ENCODE assay signal across 8 cellular contexts in genomic region chr11:119144825-119145476, GRCh38. TPM values are rescaled to one million over a fixed set of nuclear protein-coding genes. Genes with fewer than 3 reads are reported as not detected.
DNase-seq lines count a peak whose midpoint lies in the region; ATAC-seq, FAIRE-seq and TF ChIP-seq lines count a peak whose summit lies in the region.

No MANE protein-coding gene starts in this region.

- peaks cover 5% of the 10 kb centered on the region; the same call in 1 of the 2 replicates for H3K4me1 ChIP-seq in Caco-2

- FAIRE-seq in frontal cortex (lab: Jason Lieb, UNC): no peak

- POLR2A ChIA-PET in Caco-2 (lab: Charles Lee) (interaction anchor here (0.5 to 1.1 kb wide), 3 partner anchors 32 to 43 kb away, joined by 3 to 5 read pairs (median 4); partner anchors contain the start of gene NHERF4), activated B cell treated with CpG ODN at 0.5 μM for 24 hours (lab: Charles Lee) (interaction anchor here (0.6 to 0.9 kb wide), 2 partner anchors 38 to 60 kb away, joined by 3 read pairs; partner anchors contain the start of gene HMBS)

- H3K36me3 Mint-ChIP-seq in Caco-2 (ENCODE audit: insufficient read depth, unreplicated experiment) (no peaks in the 10 kb centered on the region), activated B cell treated with CpG ODN at 0.5 μM for 24 hours (ENCODE audit: low read depth) (no peaks in the 10 kb centered on the region), osteocyte (ENCODE audit: unreplicated experiment) (no peaks in the 10 kb centered on the region)

- H3K4me3 Mint-ChIP-seq in Caco-2 (ENCODE audit: unreplicated experiment) (no peak overlapping the region), activated B cell treated with CpG ODN at 0.5 μM for 24 hours (no peak overlapping the region), osteocyte (ENCODE audit: unreplicated experiment) (no peak overlapping the region)

- H3K27ac Mint-ChIP-seq in Caco-2 (ENCODE audit: unreplicated experiment) (no peak overlapping the region), activated B cell treated with CpG ODN at 0.5 μM for 24 hours (no peak overlapping the region), osteocyte (ENCODE audit: unreplicated experiment) (no peak overlapping the region)

- CTCF ChIA-PET in Caco-2 (lab: Charles Lee) (interaction anchor here (0.6 to 3.1 kb wide), 20 partner anchors 9 to 681 kb away, joined by 3 to 22 read pairs (median 4); partner anchors contain the start of genes CBL, DDX6, HINFP and NHERF4), activated B cell treated with CpG ODN at 0.5 μM for 24 hours (lab: Charles Lee) (interaction anchor here (0.7 to 1.5 kb wide), 3 partner anchors 52 to 194 kb away, joined by 3 to 4 read pairs (median 4); no protein-coding TSS in a partner anchor)

- no peaks in the 10 kb centered on the region; the same call in 1 of the 2 replicates for H3K27me3 ChIP-seq in Caco-2 (replicated peaks; ENCODE audit: control insufficient read depth, insufficient read depth, low read length)

- BruUV-seq in Caco-2 (replicated peaks; lab: Mats Ljungman, UMichigan): no TSS peak

- H3K4me1 Mint-ChIP-seq in Caco-2 (ENCODE audit: low read depth, unreplicated experiment) (no peaks in the 10 kb centered on the region), activated B cell treated with CpG ODN at 0.5 μM for 24 hours (peaks cover 12% of the 10 kb centered on the region), osteocyte (ENCODE audit: unreplicated experiment) (peaks cover 12% of the 10 kb centered on the region)

- peak; percentile 92 to 95 for TF ChIP-seq CTCF in Caco-2 (IDR thresholded peaks at IDR 0.05; ENCODE audit: insufficient read depth in 1 of 2, low read depth in 1 of 2, low read length in 1 of 2, severe bottlenecking in 1 of 2, unreplicated experiment in 1 of 2)
- TF ChIP-seq CTCF in activated B cell treated with CpG ODN at 0.5 μM for 24 hours (IDR thresholded peaks at IDR 0.05): no peak
- TF ChIP-seq CTCF in osteocyte (IDR thresholded peaks at IDR 0.05): peak; percentile 72

- H3K9me3 Mint-ChIP-seq in Caco-2 (ENCODE audit: unreplicated experiment) (no peaks in the 10 kb centered on the region), activated B cell treated with CpG ODN at 0.5 μM for 24 hours (no peaks in the 10 kb centered on the region), osteocyte (ENCODE audit: unreplicated experiment) (no peaks in the 10 kb centered on the region)

- no peak overlapping the region for H3K4me3 ChIP-seq in Caco-2 (ENCODE audit: low read depth, low read length)

- intact Hi-C loops in Caco-2 (cut with micrococcal nuclease; ENCODE audit: unreplicated experiment): loop anchor here (1.0 to 5.0 kb wide), 4 partner anchors 52 to 230 kb away; no protein-coding TSS in a partner anchor
- intact Hi-C loops in activated B cell treated with CpG ODN at 0.5 μM for 24 hours (cut with micrococcal nuclease): loop anchor here (1.0 to 5.0 kb wide), 3 partner anchors 52 to 178 kb away; no protein-coding TSS in a partner anchor

- DNase-seq in Caco-2 (peak; percentile 87 to 93), NCI-H2196 (lab: John Stamatoyannopoulos, UW; ENCODE audit: unreplicated experiment) (peak; percentile 57), activated B cell treated with CpG ODN at 0.5 μM for 24 hours (no peak), frontal cortex (ENCODE audit: low spot score in 2 of 2) (peak; percentile 58 to 79), osteocyte (ENCODE audit: extremely low spot score, unreplicated experiment) (no peak)

- no peaks in the 10 kb centered on the region for H3K36me3 ChIP-seq in Caco-2 (ENCODE audit: control insufficient read depth, insufficient read depth, low read length)

- ATAC-seq in GM21529 (IDR thresholded peaks at IDR 0.05; ENCODE audit: unreplicated experiment): peak; percentile 72
- ATAC-seq in activated B cell treated with CpG ODN at 0.5 μM for 24 hours (ENCODE audit: low read depth): peak; percentile 78
- no peak for ATAC-seq in GM21619 (IDR thresholded peaks at IDR 0.05; ENCODE audit: unreplicated experiment)
- no peak for ATAC-seq in HG03045 (IDR thresholded peaks at IDR 0.05; ENCODE audit: unreplicated experiment)

- H3K27me3 Mint-ChIP-seq in Caco-2 (ENCODE audit: insufficient read depth, unreplicated experiment) (peaks cover 10% of the 10 kb centered on the region), activated B cell treated with CpG ODN at 0.5 μM for 24 hours (peaks cover 41% of the 10 kb centered on the region), osteocyte (ENCODE audit: unreplicated experiment) (peaks cover 22% of the 10 kb centered on the region)

- no peaks in the 10 kb centered on the region for H3K9me3 ChIP-seq in Caco-2

RNA-seq across cellular contexts. Expression of gene ABCG4, which starts 3.9 kb away (rescaled TPM):
- total RNA-seq in Caco-2 (2022) (0.18 TPM in 1 of 2 replicates, not detected in the other), activated B cell treated with CpG ODN at 0.5 μM for 24 hours (not detected in 2 replicates), frontal cortex (2.0 TPM), osteocyte (0.63 and 0.75 TPM in 2 replicates)

RNA-seq across cellular contexts. Expression of gene HINFP, which starts 23.6 kb away (rescaled TPM):
- total RNA-seq in Caco-2 (2022) (61.6 and 65.2 TPM in 2 replicates), activated B cell treated with CpG ODN at 0.5 μM for 24 hours (47.8 and 62.6 TPM in 2 replicates), frontal cortex (24.5 TPM), osteocyte (26.1 and 27.6 TPM in 2 replicates)

RNA-seq across cellular contexts. Expression of gene NLRX1, which starts 23.6 kb away (rescaled TPM):
- 7.2 and 8.0 TPM in 2 replicates for total RNA-seq in Caco-2 (2022)
- 9.8 TPM in 2 replicates for total RNA-seq in activated B cell treated with CpG ODN at 0.5 μM for 24 hours
- 2.0 TPM for total RNA-seq in frontal cortex
- 8.9 and 10.0 TPM in 2 replicates for total RNA-seq in osteocyte

RNA-seq across cellular contexts. Expression of gene C2CD2L, which starts 37.8 kb away (rescaled TPM):
- total RNA-seq in Caco-2 (2022): 14.7 and 15.4 TPM in 2 replicates
- total RNA-seq in activated B cell treated with CpG ODN at 0.5 μM for 24 hours: 6.5 and 6.7 TPM in 2 replicates
- 11.4 TPM for total RNA-seq in frontal cortex
- 10.9 and 11.7 TPM in 2 replicates for total RNA-seq in osteocyte

RNA-seq across cellular contexts. Expression of gene NHERF4, which starts 40.3 kb away (rescaled TPM):
- total RNA-seq in Caco-2 (2022): 9.6 and 10.0 TPM in 2 replicates
- 0.13 and 0.27 TPM in 2 replicates for total RNA-seq in activated B cell treated with CpG ODN at 0.5 μM for 24 hours
- total RNA-seq in frontal cortex: not detected
- total RNA-seq in osteocyte: not detected in 2 replicates

Comparison
In these comparisons a context has a peak if more than half of its experiments do, and no peak if none do; other contexts are left out.
1. DNase-seq: peak in Caco-2 (2 of 2), NCI-H2196 (single experiment) and frontal cortex (2 of 2); none in activated B cell treated with CpG ODN at 0.5 μM for 24 hours (single experiment) and osteocyte (single experiment).
2. ATAC-seq: peak in GM21529 (single experiment) and activated B cell treated with CpG ODN at 0.5 μM for 24 hours (single experiment); none in GM21619 (single experiment) and HG03045 (single experiment).